Comparison of ENCODE assay signal across 35 cellular contexts in the genomic region with DNA sequence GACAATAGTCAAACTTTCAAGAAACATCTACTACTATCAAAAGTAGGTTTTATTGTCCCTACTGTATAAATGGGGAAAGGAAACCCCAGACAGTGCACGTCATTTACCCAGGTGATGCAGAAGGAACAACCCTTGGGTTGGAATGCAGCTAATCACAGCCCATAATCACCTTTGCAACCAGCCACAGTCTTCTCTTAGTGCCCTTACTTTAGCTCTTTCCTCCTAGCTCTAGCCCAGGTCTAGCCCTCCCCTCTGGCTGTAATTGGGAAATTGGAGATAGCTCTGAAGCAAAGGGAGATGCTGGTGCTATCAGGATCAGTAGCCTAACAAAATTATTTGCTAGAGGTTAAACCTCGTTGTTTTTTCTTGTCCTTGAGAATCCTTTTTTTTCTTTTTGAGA.
"Had no signal": no experiment of that assay in that cellular context is flagged by ENCODE, and none has a peak within 500 bp of the region (broad histone marks: within the 10 kb centered on the region; RNA-seq: fewer than 3 reads in every experiment).

No MANE protein-coding gene starts in this region.

- DNase-seq: activated CD4-positive, alpha-beta memory T cell treated with anti-CD3 and anti-CD28 coated beads, Interleukin-2, amount 10 ng/mL, durations not matched to agents 7 days and 5 days; activated CD4-positive, alpha-beta T cell treated with anti-CD3 and anti-CD28 coated beads for 36 hours; activated CD8-positive, alpha-beta memory T cell treated with anti-CD3 and anti-CD28 coated beads for 24 hours; activated CD8-positive, alpha-beta memory T cell treated with anti-CD3 and anti-CD28 coated beads, Interleukin-2, amount 10 ng/mL, durations not matched to agents 7 days and 5 days; activated CD8-positive, alpha-beta memory T cell treated with anti-CD3 and anti-CD28 coated beads, Interleukin-2, amount 50 U/mL, for 48 hours; activated effector memory CD4-positive, alpha-beta T cell treated with Interleukin-2 at 50 U/mL for 16 hours; activated naive CD4-positive, alpha-beta T cell treated with anti-CD3 and anti-CD28 coated beads, Interleukin-2, amount 10 ng/mL, durations not matched to agents 7 days and 5 days; activated naive CD8-positive, alpha-beta T cell treated with anti-CD3 and anti-CD28 coated beads, Interleukin-2, amount 50 U/mL, for 24 hours; activated T-cell treated with anti-CD3 and anti-CD28 coated beads, Interleukin-2, amount 50 U/mL, for 48 hours; anterior cingulate cortex; central memory CD4-positive, alpha-beta T cell; Kasumi-1; KG1; MM.1S; MV-4-11; NCI-H1092 treated with DMSO at 0.1 percent for 48 hours; NCI-H1417 treated with DMSO at 0.1 percent for 48 hours; NCI-H1694; NCI-H1930; NCI-H2081 treated with DMSO at 0.1 percent for 48 hours; NCI-H510A; NCI-H526; NCI-H748 treated with DMSO at 0.1 percent for 48 hours; NK-92 treated with Interleukin-12 subunit alpha and Interleukin-12 subunit beta, amount 100 ng/mL, for 24 hours; PC-3; Peyer's patch; RPMI8226; SHP77 treated with DMSO at 0.1 percent for 48 hours; SK-N-SH had no signal

- H3K9me3 ChIP-seq: Peyer's patch, SJSA1, SK-N-SH had no signal

- H3K9me3 Mint-ChIP-seq: activated CD4-positive, alpha-beta memory T cell treated with anti-CD3 and anti-CD28 coated beads, Interleukin-2, amount 10 ng/mL, durations not matched to agents 7 days and 5 days; activated naive CD4-positive, alpha-beta T cell treated with anti-CD3 and anti-CD28 coated beads, Interleukin-2, amount 10 ng/mL, durations not matched to agents 7 days and 5 days; activated naive CD8-positive, alpha-beta T cell treated with anti-CD3 and anti-CD28 coated beads, Interleukin-2, amount 50 U/mL, for 24 hours; T-helper 1 cell treated with Interleukin-12 subunit alpha and Interleukin-12 subunit beta and Interleukin-4 antibody, amounts not matched to agents 30 μg/mL and 1 μg/mL, for 36 hours; T-helper 2 cell treated with Interferon-gamma antibody and Interleukin-4, amounts not matched to agents 5 μg/mL and 100 μg/mL, for 36 hours had no signal

- H3K27me3 ChIP-seq: Peyer's patch, SJSA1 had no signal

- H3K4me3 ChIP-seq: Peyer's patch, SJSA1 had no signal

- H3K27ac Mint-ChIP-seq: activated CD4-positive, alpha-beta memory T cell treated with anti-CD3 and anti-CD28 coated beads, Interleukin-2, amount 10 ng/mL, durations not matched to agents 7 days and 5 days; activated CD4-positive, alpha-beta T cell treated with anti-CD3 and anti-CD28 coated beads for 36 hours; activated CD8-positive, alpha-beta memory T cell treated with anti-CD3 and anti-CD28 coated beads, Interleukin-2, amount 10 ng/mL, durations not matched to agents 7 days and 5 days; activated naive CD4-positive, alpha-beta T cell treated with anti-CD3 and anti-CD28 coated beads, Interleukin-2, amount 10 ng/mL, durations not matched to agents 7 days and 5 days; activated naive CD8-positive, alpha-beta T cell; activated naive CD8-positive, alpha-beta T cell treated with anti-CD3 and anti-CD28 coated beads, Interleukin-2, amount 50 U/mL, for 24 hours; brain; T-helper 1 cell treated with Interleukin-12 subunit alpha and Interleukin-12 subunit beta and Interleukin-4 antibody, amounts not matched to agents 30 μg/mL and 1 μg/mL, for 36 hours; T-helper 2 cell treated with Interferon-gamma antibody and Interleukin-4, amounts not matched to agents 5 μg/mL and 100 μg/mL, for 36 hours had no signal

- H3K4me3 Mint-ChIP-seq: activated CD4-positive, alpha-beta memory T cell treated with anti-CD3 and anti-CD28 coated beads, Interleukin-2, amount 10 ng/mL, durations not matched to agents 7 days and 5 days; activated CD4-positive, alpha-beta T cell treated with anti-CD3 and anti-CD28 coated beads for 36 hours; activated CD8-positive, alpha-beta memory T cell treated with anti-CD3 and anti-CD28 coated beads, Interleukin-2, amount 10 ng/mL, durations not matched to agents 7 days and 5 days; activated naive CD4-positive, alpha-beta T cell treated with anti-CD3 and anti-CD28 coated beads, Interleukin-2, amount 10 ng/mL, durations not matched to agents 7 days and 5 days; activated naive CD8-positive, alpha-beta T cell; activated naive CD8-positive, alpha-beta T cell treated with anti-CD3 and anti-CD28 coated beads, Interleukin-2, amount 50 U/mL, for 24 hours; brain; T-helper 1 cell treated with Interleukin-12 subunit alpha and Interleukin-12 subunit beta and Interleukin-4 antibody, amounts not matched to agents 30 μg/mL and 1 μg/mL, for 36 hours; T-helper 2 cell treated with Interferon-gamma antibody and Interleukin-4, amounts not matched to agents 5 μg/mL and 100 μg/mL, for 36 hours had no signal

- H3K27ac ChIP-seq: Peyer's patch, SJSA1 had no signal

- H3K27me3 Mint-ChIP-seq: activated CD4-positive, alpha-beta T cell treated with anti-CD3 and anti-CD28 coated beads for 36 hours; activated naive CD4-positive, alpha-beta T cell treated with anti-CD3 and anti-CD28 coated beads, Interleukin-2, amount 10 ng/mL, durations not matched to agents 7 days and 5 days had no signal

- ATAC-seq: activated CD4-positive, alpha-beta T cell treated with anti-CD3 and anti-CD28 coated beads for 36 hours; activated CD4-positive, CD25-positive, alpha-beta regulatory T cell treated with anti-CD3 and anti-CD28 coated beads, Interleukin-2, amount 50 U/mL, for 24 hours; activated CD8-positive, alpha-beta memory T cell treated with anti-CD3 and anti-CD28 coated beads, Interleukin-2, amount 10 ng/mL, durations not matched to agents 7 days and 5 days; activated naive CD8-positive, alpha-beta T cell treated with anti-CD3 and anti-CD28 coated beads, Interleukin-2, amount 50 U/mL, for 24 hours; PC-3 had no signal

- H3K4me1 Mint-ChIP-seq: activated CD4-positive, alpha-beta memory T cell treated with anti-CD3 and anti-CD28 coated beads, Interleukin-2, amount 10 ng/mL, durations not matched to agents 7 days and 5 days; activated CD4-positive, alpha-beta T cell treated with anti-CD3 and anti-CD28 coated beads for 36 hours; activated CD8-positive, alpha-beta memory T cell treated with anti-CD3 and anti-CD28 coated beads, Interleukin-2, amount 10 ng/mL, durations not matched to agents 7 days and 5 days; activated naive CD4-positive, alpha-beta T cell treated with anti-CD3 and anti-CD28 coated beads, Interleukin-2, amount 10 ng/mL, durations not matched to agents 7 days and 5 days; activated naive CD8-positive, alpha-beta T cell treated with anti-CD3 and anti-CD28 coated beads, Interleukin-2, amount 50 U/mL, for 24 hours; brain had no signal

- H3K36me3 Mint-ChIP-seq: activated CD8-positive, alpha-beta memory T cell treated with anti-CD3 and anti-CD28 coated beads, Interleukin-2, amount 10 ng/mL, durations not matched to agents 7 days and 5 days; activated naive CD4-positive, alpha-beta T cell treated with anti-CD3 and anti-CD28 coated beads, Interleukin-2, amount 10 ng/mL, durations not matched to agents 7 days and 5 days; activated naive CD8-positive, alpha-beta T cell; brain had no signal

- H3K4me2 ChIP-seq: SK-N-SH had no signal

- H3K9ac ChIP-seq: SK-N-SH had no signal

- H3K4me1 ChIP-seq: Peyer's patch, SJSA1 had no signal

- H3K36me3 ChIP-seq: Peyer's patch, SJSA1 had no signal
